22 cellular contexts compared by ENCODE assay signal in the genomic region with DNA sequence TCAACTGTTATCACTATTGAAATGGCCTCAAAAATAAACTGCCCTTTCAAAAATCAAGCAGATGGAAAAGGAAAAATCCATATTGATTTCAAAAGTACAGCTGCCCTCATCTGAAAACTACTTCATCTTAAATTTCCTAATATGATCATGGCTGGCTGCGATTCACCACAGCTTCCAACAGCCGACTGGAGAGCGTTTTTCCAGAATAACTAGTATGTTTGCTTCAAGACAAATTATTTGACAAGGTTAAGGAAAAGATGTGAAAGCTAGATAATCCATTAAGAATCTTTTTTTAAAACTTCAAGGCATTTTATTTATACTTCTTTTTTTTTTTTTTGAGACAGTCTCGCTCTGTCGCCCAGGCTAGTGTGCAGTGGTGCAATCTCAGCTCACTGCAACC. TPM values are rescaled to one million over a fixed set of nuclear protein-coding genes. Genes with fewer than 3 reads are reported as not detected.
DNase-seq lines count a peak whose midpoint lies in the region; ATAC-seq and TF ChIP-seq lines count a peak whose summit lies in the region.
"Had no signal": no experiment of that assay in that cellular context is flagged by ENCODE, and none has a peak within 500 bp of the region (broad histone marks: within the 10 kb centered on the region; RNA-seq: fewer than 3 reads in every experiment).

No MANE protein-coding gene starts in this region.

- no peaks in the 10 kb centered on the region for H3K27me3 Mint-ChIP-seq in mesothelial cell of epicardium (ENCODE audit: low read depth)
- H3K27me3 Mint-ChIP-seq: CD4-positive, alpha-beta T cell; IgD-negative memory B cell had no signal

- H3K27ac Mint-ChIP-seq in mesothelial cell of epicardium: peak overlapping the region; percentile 37
- H3K27ac Mint-ChIP-seq: B cell; CD4-positive, alpha-beta T cell; HFFc6; IgD-negative memory B cell had no signal

- peaks cover 25% of the 10 kb centered on the region for H3K4me1 Mint-ChIP-seq in mesothelial cell of epicardium

- no peaks in the 10 kb centered on the region for H3K9me3 Mint-ChIP-seq in mesothelial cell of epicardium
- H3K9me3 Mint-ChIP-seq: CD4-positive, alpha-beta T cell; HFFc6 had no signal

- H3K4me3 Mint-ChIP-seq in mesothelial cell of epicardium: no peak overlapping the region
- H3K4me3 Mint-ChIP-seq: B cell; CD4-positive, alpha-beta T cell; HFFc6 had no signal

- no peak for TF ChIP-seq CTCF in C4-2B (conservative IDR thresholded peaks at IDR 0.05)
- no peak for TF ChIP-seq CTCF in VCaP (conservative IDR thresholded peaks at IDR 0.05)
- no peak for TF ChIP-seq CTCF in mesothelial cell of epicardium (IDR thresholded peaks at IDR 0.05; ENCODE audit: unreplicated experiment)
- no peak for TF ChIP-seq CTCF in GM13977 (IDR thresholded peaks at IDR 0.05; ENCODE audit: extremely low read depth, insufficient read depth, missing control alignments)

- ATAC-seq in HG03439 (IDR thresholded peaks at IDR 0.05; ENCODE audit: unreplicated experiment) (no peak), HG03521 (IDR thresholded peaks at IDR 0.05; ENCODE audit: unreplicated experiment) (no peak)
- ATAC-seq: GM12878, HCT116, HepG2 had no signal

- in situ Hi-C loops in GM13977 (cut with MboI; ENCODE audit: low pct_unique_long_range_greater_than_20kb, low sequenced_read_pairs, unreplicated experiment): no loop called here

- DNase-seq in mesothelial cell of epicardium (ENCODE audit: low spot score in 2 of 2, unreplicated experiment in 2 of 2): no peak
- DNase-seq in superior temporal gyrus (ENCODE audit: extremely low spot score): peak; percentile 2
- no peak for DNase-seq in GM13977 (ENCODE audit: low spot score)
- DNase-seq in OCI-M1 (lab: John Stamatoyannopoulos, UW): no peak
- DNase-seq: C1 segment of cervical spinal cord; Caco-2; CD4-positive, alpha-beta T cell; DMS153; DMS79 treated with DMSO at 0.1 percent for 48 hours; GOT3; H7; HFFc6; KG1 had no signal

- peak overlapping the region; percentile 64 for H3K27ac ChIP-seq in C4-2B
- H3K27ac ChIP-seq in VCaP: peak overlapping the region; percentile 95

- H3K36me3 Mint-ChIP-seq in mesothelial cell of epicardium: no peaks in the 10 kb centered on the region
- H3K36me3 Mint-ChIP-seq: IgD-negative memory B cell had no signal

RNA-seq across cellular contexts. Expression of a gene that starts 4.1 kb away (rescaled TPM):
- 53.9 to 55.6 TPM (median 55.4 TPM) in 3 replicates for total RNA-seq in mesothelial cell of epicardium
